19 cellular contexts compared by ENCODE assay signal in the genomic region with DNA sequence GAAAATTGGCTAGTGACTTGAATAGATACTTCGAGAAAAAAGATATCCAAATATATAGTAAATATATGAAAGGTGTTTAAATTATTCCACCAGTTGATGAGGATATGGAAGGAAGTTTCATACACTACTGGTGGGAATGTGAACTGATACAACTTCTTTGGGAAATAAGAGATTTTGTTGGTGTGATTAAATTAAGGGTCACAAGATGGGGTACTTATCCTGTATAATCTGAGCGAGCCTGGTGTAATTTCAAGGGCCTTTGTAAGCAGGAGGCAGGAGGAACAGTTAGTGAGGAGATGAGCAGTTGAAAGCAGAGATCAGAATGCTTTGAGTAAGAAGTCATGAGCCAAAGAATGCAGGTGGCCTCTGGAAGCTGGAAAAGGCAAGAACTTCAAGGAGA.
DNase-seq lines count a peak whose midpoint lies in the region; TF ChIP-seq lines count a peak whose summit lies in the region.
"Had no signal": no experiment of that assay in that cellular context is flagged by ENCODE, and none has a peak within 500 bp of the region (broad histone marks: within the 10 kb centered on the region; RNA-seq: fewer than 3 reads in every experiment).

No MANE protein-coding gene starts in this region.

- TF ChIP-seq POLR2A in adrenal gland (IDR thresholded peaks at IDR 0.05): no peak

- H3K4me3 Mint-ChIP-seq in endodermal cell: no peak overlapping the region
- H3K4me3 Mint-ChIP-seq: activated naive CD8-positive, alpha-beta T cell; activated T-cell treated with anti-CD3 and anti-CD28 coated beads, Interleukin-2, amount 50 U/mL, for 4 hours had no signal

- H3K4me1 Mint-ChIP-seq in endodermal cell: peaks cover 5% of the 10 kb centered on the region

- H3K36me3 Mint-ChIP-seq in endodermal cell (ENCODE audit: low read depth): no peaks in the 10 kb centered on the region
- H3K36me3 Mint-ChIP-seq: activated naive CD8-positive, alpha-beta T cell had no signal

- H3K4me1 ChIP-seq in HUES64 (ENCODE audit: insufficient read depth, low read length) (peaks cover 18% of the 10 kb centered on the region), endodermal cell (ENCODE audit: control insufficient read depth, insufficient read depth, low read length) (no peaks in the 10 kb centered on the region), adrenal gland (replicated peaks in 1 of 2) (no peaks in the 10 kb centered on the region), GM23248 (ENCODE audit: insufficient read depth) (no peaks in the 10 kb centered on the region)
- H3K4me1 ChIP-seq: esophagus muscularis mucosa, heart right ventricle, Peyer's patch had no signal

- DNase-seq in NCI-H69 (lab: John Stamatoyannopoulos, UW): peak; percentile 1
- no peak for DNase-seq in endodermal cell
- DNase-seq in putamen (ENCODE audit: low spot score): peak; percentile 59
- no peak for DNase-seq in adrenal gland
- DNase-seq in DMS79 treated with DMSO at 0.1 percent for 48 hours (lab: John Stamatoyannopoulos, UW): no peak
- DNase-seq in GM23248: no peak
- DNase-seq: activated CD4-positive, alpha-beta T cell treated with anti-CD3 and anti-CD28 coated beads, Interleukin-2, amount 50 U/mL, for 4 hours; activated T-cell treated with anti-CD3 and anti-CD28 coated beads, Interleukin-2, amount 50 U/mL, for 4 hours; brain microvascular endothelial cell; DMS79; heart right ventricle; NCI-H1436; NCI-H345; Peyer's patch; stimulated activated CD4-positive, alpha-beta T cell treated with anti-CD3 and anti-CD28 coated beads, Interleukin-4, amount 100 ng/mL, for 1 hour had no signal

- no peaks in the 10 kb centered on the region for H3K27me3 ChIP-seq in HUES64 (ENCODE audit: insufficient read depth, low read length)
- no peaks in the 10 kb centered on the region for H3K27me3 ChIP-seq in endodermal cell (ENCODE audit: control insufficient read depth, insufficient read depth, low read length, poor library complexity, severe bottlenecking)
- H3K27me3 ChIP-seq in adrenal gland: no peaks in the 10 kb centered on the region
- no peaks in the 10 kb centered on the region for H3K27me3 ChIP-seq in GM23248 (replicated peaks; ENCODE audit: insufficient read depth)
- H3K27me3 ChIP-seq: brain microvascular endothelial cell, esophagus muscularis mucosa, heart right ventricle, Peyer's patch had no signal

- H4K20me1 ChIP-seq in GM23248 (ENCODE audit: insufficient read depth): no peaks in the 10 kb centered on the region

- H3F3A ChIP-seq in GM23248 (ENCODE audit: insufficient read depth): no peaks in the 10 kb centered on the region

- H3K9me3 Mint-ChIP-seq in endodermal cell: no peaks in the 10 kb centered on the region

- no peaks in the 10 kb centered on the region for H3K79me2 ChIP-seq in GM23248 (ENCODE audit: insufficient read depth)

- H3K9me2 ChIP-seq in GM23248 (ENCODE audit: insufficient read depth): no peaks in the 10 kb centered on the region

- in situ Hi-C loops in GM23248 (cut with MboI): no loop called here

- H3K36me3 ChIP-seq in HUES64 (ENCODE audit: insufficient read depth, low read length) (no peaks in the 10 kb centered on the region), endodermal cell (ENCODE audit: control insufficient read depth, insufficient read depth, low read length) (no peaks in the 10 kb centered on the region), adrenal gland (replicated peaks in 1 of 2) (no peaks in the 10 kb centered on the region), GM23248 (ENCODE audit: low read depth) (no peaks in the 10 kb centered on the region)
- H3K36me3 ChIP-seq: brain microvascular endothelial cell, esophagus muscularis mucosa, heart right ventricle, Peyer's patch had no signal

- intact Hi-C loops in adrenal gland (cut with DNase I): no loop called here

- no peak overlapping the region for H2AFZ ChIP-seq in GM23248

- WGBS in HUES64: 72% methylated on average over 1 of the region's 2 CpGs
- 80 to 91% methylated on average over 1 to 2 of the region's 2 CpGs for WGBS in endodermal cell (ENCODE audit: insufficient coverage in 1 of 2, insufficient read length in 1 of 2), 2 experiments
- 69 to 79% (median 74%) methylated on average over 2 of the region's 2 CpGs for WGBS in adrenal gland, 4 donors
- 7 to 12% methylated on average over 2 of the region's 2 CpGs for WGBS in GM23248 (ENCODE audit: low coverage in 1 of 2, low lambda C conversion rate in 2 of 2, missing lambda C conversion rate in 2 of 2), 2 experiments

- H3K27ac ChIP-seq in HUES64 (ENCODE audit: low read depth, low read length): peak overlapping the region; percentile 39; the same call in 1 of the 2 replicates
- H3K27ac ChIP-seq in endodermal cell (ENCODE audit: low read depth, low read length): no peak overlapping the region
- no peak overlapping the region for H3K27ac ChIP-seq in adrenal gland
- no peak overlapping the region for H3K27ac ChIP-seq in GM23248
- H3K27ac ChIP-seq: brain microvascular endothelial cell, esophagus muscularis mucosa, heart right ventricle, KMS-11, Peyer's patch had no signal

- H3K9ac ChIP-seq in HUES64 (ENCODE audit: low read depth, low read length) (no peak overlapping the region), endodermal cell (ENCODE audit: extremely low read depth, low read length, poor library complexity, severe bottlenecking) (no peak overlapping the region), GM23248 (no peak overlapping the region)
- H3K9ac ChIP-seq: KMS-11 had no signal

- H3K27ac Mint-ChIP-seq in endodermal cell: peak overlapping the region; percentile 57
- H3K27ac Mint-ChIP-seq: activated naive CD8-positive, alpha-beta T cell had no signal

- peak; percentile 65 for TF ChIP-seq CTCF in endodermal cell (conservative IDR thresholded peaks at IDR 0.05)
- no peak for TF ChIP-seq CTCF in adrenal gland (IDR thresholded peaks at IDR 0.05)

- H3K27me3 Mint-ChIP-seq in endodermal cell (ENCODE audit: insufficient read depth): no peaks in the 10 kb centered on the region
- H3K27me3 Mint-ChIP-seq: activated naive CD8-positive, alpha-beta T cell had no signal

- H3K9me3 ChIP-seq in HUES64 (ENCODE audit: insufficient read depth, low read depth, low read length): no peaks in the 10 kb centered on the region
- no peaks in the 10 kb centered on the region for H3K9me3 ChIP-seq in endodermal cell (ENCODE audit: control insufficient read depth, low read length)
- H3K9me3 ChIP-seq in adrenal gland (replicated peaks in 1 of 3): no peaks in the 10 kb centered on the region
- H3K9me3 ChIP-seq in GM23248 (ENCODE audit: low read depth): no peaks in the 10 kb centered on the region
- H3K9me3 ChIP-seq: esophagus muscularis mucosa, Peyer's patch had no signal

- no peak overlapping the region for H3K4me3 ChIP-seq in HUES64 (ENCODE audit: low read length)
- H3K4me3 ChIP-seq in endodermal cell (ENCODE audit: low read length): no peak overlapping the region
- no peak overlapping the region for H3K4me3 ChIP-seq in adrenal gland
- H3K4me3 ChIP-seq in GM23248: no peak overlapping the region
- H3K4me3 ChIP-seq: esophagus muscularis mucosa, heart right ventricle, Peyer's patch had no signal

- H3K4me2 ChIP-seq in GM23248 (ENCODE audit: unreplicated experiment): no peak overlapping the region
- H3K4me2 ChIP-seq: KMS-11 had no signal

Comparison
In these comparisons a context has a peak if more than half of its experiments do, and no peak if none do; other contexts are left out.
1. DNase-seq: peak in NCI-H69 (single experiment) and putamen (single experiment); none in endodermal cell (single experiment), adrenal gland (0 of 7), DMS79 treated with DMSO at 0.1 percent for 48 hours (single experiment) and GM23248 (single experiment).